ENCODE assay signal across 28 cellular contexts in the genomic region with DNA sequence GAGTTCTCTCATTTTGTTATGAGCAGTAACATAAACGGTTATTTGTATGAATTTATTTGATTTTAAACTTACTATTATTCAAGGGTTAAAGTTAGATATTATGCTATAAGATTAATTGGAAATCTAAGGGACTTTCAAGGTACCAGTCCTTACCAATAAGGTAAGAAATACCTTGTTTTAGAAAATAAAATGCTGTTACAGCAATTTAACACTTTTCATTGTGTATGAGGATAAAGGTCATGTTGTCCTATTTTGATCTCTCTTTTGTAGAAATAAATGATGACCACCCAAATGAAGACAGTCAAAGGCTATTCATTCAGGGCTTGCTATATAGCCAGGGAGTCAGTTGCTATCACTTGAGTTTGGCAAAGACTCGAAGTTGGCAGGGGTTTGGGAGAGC.
"Had no signal": no experiment of that assay in that cellular context is flagged by ENCODE, and none has a peak within 500 bp of the region (broad histone marks: within the 10 kb centered on the region; RNA-seq: fewer than 3 reads in every experiment).

No MANE protein-coding gene starts in this region.

- H3K9me3 ChIP-seq: colonic mucosa, esophagus muscularis mucosa, esophagus squamous epithelium, gastrocnemius medialis, gastroesophageal sphincter had no signal

- H3K27ac ChIP-seq: colonic mucosa, coronary artery, dorsolateral prefrontal cortex, epithelial cell of prostate, esophagus muscularis mucosa, esophagus squamous epithelium, foreskin keratinocyte, gastrocnemius medialis, gastroesophageal sphincter, heart left ventricle, heart right ventricle, hepatocyte had no signal

- H3K4me2 ChIP-seq: hepatocyte had no signal

- H2AFZ ChIP-seq: hepatocyte had no signal

- H3K36me3 ChIP-seq: colonic mucosa, esophagus muscularis mucosa, esophagus squamous epithelium, gastrocnemius medialis, gastroesophageal sphincter, heart left ventricle, heart right ventricle had no signal

- H3K4me1 ChIP-seq: colonic mucosa, esophagus muscularis mucosa, esophagus squamous epithelium, foreskin keratinocyte, gastrocnemius medialis, gastroesophageal sphincter, heart left ventricle, heart right ventricle had no signal

- FAIRE-seq: endometrium, endothelial cell of umbilical vein, frontal cortex had no signal

- H3K27me3 ChIP-seq: colonic mucosa, dorsolateral prefrontal cortex, esophagus muscularis mucosa, esophagus squamous epithelium, foreskin keratinocyte, gastrocnemius medialis, gastroesophageal sphincter, heart left ventricle, heart right ventricle, hepatocyte had no signal

- DNase-seq: colonic mucosa; cortex of kidney; dermis blood vessel endothelial cell; dorsolateral prefrontal cortex; effector CD4-positive, alpha-beta T cell; effector CD8-positive, alpha-beta T cell; effector memory CD4-positive, alpha-beta T cell; effector memory CD8-positive, alpha-beta T cell; endodermal cell; erythroblast; esophagus squamous epithelium; foreskin fibroblast; foreskin keratinocyte; foreskin melanocyte; gastrocnemius medialis; glutamatergic neuron; head of caudate nucleus; heart left ventricle; heart right ventricle had no signal

- H3K79me2 ChIP-seq: hepatocyte had no signal

- H3K4me3 ChIP-seq: colonic mucosa, coronary artery, dorsolateral prefrontal cortex, esophagus muscularis mucosa, esophagus squamous epithelium, gastrocnemius medialis, gastroesophageal sphincter, heart left ventricle, heart right ventricle, hepatocyte had no signal

- ATAC-seq: effector memory CD8-positive, alpha-beta T cell; esophagus mucosa; foreskin keratinocyte; gastrocnemius medialis; gastroesophageal sphincter; heart left ventricle; heart right ventricle had no signal
